Comparison of ENCODE assay signal across 1 cellular context in the genomic region with DNA sequence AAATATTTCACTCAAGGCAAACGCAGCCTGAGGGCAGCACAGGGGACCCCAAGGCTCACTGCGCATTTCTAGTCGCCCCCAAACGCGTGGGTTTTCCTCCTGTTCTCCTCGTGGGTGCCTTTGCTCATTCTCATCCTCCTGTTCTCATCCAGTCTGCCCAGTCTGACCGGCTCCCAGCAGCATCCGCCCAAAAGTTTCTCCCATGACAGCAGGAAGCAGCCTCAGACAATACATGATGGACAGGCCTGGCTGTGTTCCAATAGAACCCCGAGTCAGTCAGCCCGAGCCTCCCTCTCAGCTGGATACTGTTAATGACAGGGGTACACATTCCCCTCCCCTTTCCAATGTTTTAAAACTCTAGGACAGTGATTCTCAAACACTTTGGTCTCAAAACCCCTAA.
TF ChIP-seq lines count a peak whose summit lies in the region.

No MANE protein-coding gene starts in this region.

TF ChIP-seq in GM23338, 12 proteins besides CTCF, POLR2A, EP300 and RAD21 (continued from another document):
- TF ChIP-seq, protein P1, sequence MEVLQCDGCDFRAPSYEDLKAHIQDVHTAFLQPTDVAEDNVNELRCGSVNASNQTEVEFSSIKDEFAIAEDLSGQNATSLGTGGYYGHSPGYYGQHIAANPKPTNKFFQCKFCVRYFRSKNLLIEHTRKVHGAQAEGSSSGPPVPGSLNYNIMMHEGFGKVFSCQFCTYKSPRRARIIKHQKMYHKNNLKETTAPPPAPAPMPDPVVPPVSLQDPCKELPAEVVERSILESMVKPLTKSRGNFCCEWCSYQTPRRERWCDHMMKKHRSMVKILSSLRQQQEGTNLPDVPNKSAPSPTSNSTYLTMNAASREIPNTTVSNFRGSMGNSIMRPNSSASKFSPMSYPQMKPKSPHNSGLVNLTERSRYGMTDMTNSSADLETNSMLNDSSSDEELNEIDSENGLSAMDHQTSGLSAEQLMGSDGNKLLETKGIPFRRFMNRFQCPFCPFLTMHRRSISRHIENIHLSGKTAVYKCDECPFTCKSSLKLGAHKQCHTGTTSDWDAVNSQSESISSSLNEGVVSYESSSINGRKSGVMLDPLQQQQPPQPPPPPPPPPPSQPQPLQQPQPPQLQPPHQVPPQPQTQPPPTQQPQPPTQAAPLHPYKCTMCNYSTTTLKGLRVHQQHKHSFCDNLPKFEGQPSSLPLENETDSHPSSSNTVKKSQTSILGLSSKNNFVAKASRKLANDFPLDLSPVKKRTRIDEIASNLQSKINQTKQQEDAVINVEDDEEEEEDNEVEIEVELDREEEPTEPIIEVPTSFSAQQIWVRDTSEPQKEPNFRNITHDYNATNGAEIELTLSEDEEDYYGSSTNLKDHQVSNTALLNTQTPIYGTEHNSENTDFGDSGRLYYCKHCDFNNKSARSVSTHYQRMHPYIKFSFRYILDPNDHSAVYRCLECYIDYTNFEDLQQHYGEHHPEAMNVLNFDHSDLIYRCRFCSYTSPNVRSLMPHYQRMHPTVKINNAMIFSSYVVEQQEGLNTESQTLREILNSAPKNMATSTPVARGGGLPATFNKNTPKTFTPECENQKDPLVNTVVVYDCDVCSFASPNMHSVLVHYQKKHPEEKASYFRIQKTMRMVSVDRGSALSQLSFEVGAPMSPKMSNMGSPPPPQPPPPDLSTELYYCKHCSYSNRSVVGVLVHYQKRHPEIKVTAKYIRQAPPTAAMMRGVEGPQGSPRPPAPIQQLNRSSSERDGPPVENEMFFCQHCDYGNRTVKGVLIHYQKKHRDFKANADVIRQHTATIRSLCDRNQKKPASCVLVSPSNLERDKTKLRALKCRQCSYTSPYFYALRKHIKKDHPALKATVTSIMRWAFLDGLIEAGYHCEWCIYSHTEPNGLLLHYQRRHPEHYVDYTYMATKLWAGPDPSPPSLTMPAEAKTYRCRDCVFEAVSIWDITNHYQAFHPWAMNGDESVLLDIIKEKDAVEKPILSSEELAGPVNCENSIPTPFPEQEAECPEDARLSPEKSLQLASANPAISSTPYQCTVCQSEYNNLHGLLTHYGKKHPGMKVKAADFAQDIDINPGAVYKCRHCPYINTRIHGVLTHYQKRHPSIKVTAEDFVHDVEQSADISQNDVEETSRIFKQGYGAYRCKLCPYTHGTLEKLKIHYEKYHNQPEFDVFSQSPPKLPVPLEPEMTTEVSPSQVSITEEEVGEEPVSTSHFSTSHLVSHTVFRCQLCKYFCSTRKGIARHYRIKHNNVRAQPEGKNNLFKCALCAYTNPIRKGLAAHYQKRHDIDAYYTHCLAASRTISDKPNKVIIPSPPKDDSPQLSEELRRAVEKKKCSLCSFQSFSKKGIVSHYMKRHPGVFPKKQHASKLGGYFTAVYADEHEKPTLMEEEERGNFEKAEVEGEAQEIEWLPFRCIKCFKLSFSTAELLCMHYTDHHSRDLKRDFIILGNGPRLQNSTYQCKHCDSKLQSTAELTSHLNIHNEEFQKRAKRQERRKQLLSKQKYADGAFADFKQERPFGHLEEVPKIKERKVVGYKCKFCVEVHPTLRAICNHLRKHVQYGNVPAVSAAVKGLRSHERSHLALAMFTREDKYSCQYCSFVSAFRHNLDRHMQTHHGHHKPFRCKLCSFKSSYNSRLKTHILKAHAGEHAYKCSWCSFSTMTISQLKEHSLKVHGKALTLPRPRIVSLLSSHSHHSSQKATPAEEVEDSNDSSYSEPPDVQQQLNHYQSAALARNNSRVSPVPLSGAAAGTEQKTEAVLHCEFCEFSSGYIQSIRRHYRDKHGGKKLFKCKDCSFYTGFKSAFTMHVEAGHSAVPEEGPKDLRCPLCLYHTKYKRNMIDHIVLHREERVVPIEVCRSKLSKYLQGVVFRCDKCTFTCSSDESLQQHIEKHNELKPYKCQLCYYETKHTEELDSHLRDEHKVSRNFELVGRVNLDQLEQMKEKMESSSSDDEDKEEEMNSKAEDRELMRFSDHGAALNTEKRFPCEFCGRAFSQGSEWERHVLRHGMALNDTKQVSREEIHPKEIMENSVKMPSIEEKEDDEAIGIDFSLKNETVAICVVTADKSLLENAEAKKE (CRISPR knock-in tag; IDR thresholded peaks at IDR 0.05), result no peak
- TF ChIP-seq EZH2 (IDR thresholded peaks at IDR 0.05; ENCODE audit: low read depth, unreplicated experiment), result no peak
- TF ChIP-seq, protein P2, sequence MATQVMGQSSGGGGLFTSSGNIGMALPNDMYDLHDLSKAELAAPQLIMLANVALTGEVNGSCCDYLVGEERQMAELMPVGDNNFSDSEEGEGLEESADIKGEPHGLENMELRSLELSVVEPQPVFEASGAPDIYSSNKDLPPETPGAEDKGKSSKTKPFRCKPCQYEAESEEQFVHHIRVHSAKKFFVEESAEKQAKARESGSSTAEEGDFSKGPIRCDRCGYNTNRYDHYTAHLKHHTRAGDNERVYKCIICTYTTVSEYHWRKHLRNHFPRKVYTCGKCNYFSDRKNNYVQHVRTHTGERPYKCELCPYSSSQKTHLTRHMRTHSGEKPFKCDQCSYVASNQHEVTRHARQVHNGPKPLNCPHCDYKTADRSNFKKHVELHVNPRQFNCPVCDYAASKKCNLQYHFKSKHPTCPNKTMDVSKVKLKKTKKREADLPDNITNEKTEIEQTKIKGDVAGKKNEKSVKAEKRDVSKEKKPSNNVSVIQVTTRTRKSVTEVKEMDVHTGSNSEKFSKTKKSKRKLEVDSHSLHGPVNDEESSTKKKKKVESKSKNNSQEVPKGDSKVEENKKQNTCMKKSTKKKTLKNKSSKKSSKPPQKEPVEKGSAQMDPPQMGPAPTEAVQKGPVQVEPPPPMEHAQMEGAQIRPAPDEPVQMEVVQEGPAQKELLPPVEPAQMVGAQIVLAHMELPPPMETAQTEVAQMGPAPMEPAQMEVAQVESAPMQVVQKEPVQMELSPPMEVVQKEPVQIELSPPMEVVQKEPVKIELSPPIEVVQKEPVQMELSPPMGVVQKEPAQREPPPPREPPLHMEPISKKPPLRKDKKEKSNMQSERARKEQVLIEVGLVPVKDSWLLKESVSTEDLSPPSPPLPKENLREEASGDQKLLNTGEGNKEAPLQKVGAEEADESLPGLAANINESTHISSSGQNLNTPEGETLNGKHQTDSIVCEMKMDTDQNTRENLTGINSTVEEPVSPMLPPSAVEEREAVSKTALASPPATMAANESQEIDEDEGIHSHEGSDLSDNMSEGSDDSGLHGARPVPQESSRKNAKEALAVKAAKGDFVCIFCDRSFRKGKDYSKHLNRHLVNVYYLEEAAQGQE (IDR thresholded peaks at IDR 0.05; ENCODE audit: unreplicated experiment), result no peak
- TF ChIP-seq, protein P3, sequence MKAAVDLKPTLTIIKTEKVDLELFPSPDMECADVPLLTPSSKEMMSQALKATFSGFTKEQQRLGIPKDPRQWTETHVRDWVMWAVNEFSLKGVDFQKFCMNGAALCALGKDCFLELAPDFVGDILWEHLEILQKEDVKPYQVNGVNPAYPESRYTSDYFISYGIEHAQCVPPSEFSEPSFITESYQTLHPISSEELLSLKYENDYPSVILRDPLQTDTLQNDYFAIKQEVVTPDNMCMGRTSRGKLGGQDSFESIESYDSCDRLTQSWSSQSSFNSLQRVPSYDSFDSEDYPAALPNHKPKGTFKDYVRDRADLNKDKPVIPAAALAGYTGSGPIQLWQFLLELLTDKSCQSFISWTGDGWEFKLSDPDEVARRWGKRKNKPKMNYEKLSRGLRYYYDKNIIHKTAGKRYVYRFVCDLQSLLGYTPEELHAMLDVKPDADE (IDR thresholded peaks at IDR 0.05), result no peak
- TF ChIP-seq STAT1 (IDR thresholded peaks at IDR 0.05; ENCODE audit: unreplicated experiment), result no peak
